ENCODE assay signal across 1 cellular context in genomic region chr2:120262761-120263428, GRCh38.
A peak's percentile ranks its signal among the peaks of the same experiment; 100 is the strongest.
TF ChIP-seq lines count a peak whose summit lies in the region.

No MANE protein-coding gene starts in this region.

TF ChIP-seq in HepG2, 621 proteins besides CTCF, POLR2A, EP300 and RAD21:
- 0 out of 2 replicates have a peak, but pooled peaks have one; percentile 32 for TF ChIP-seq ZNF770 (CRISPR knock-in tag; IDR thresholded peaks at IDR 0.05)
- TF ChIP-seq FOXC1 (CRISPR knock-in tag; IDR thresholded peaks at IDR 0.05; ENCODE audit: borderline replicate concordance): no peak
- TF ChIP-seq BRD4 (CRISPR knock-in tag; IDR thresholded peaks at IDR 0.05): no peak
- TF ChIP-seq, protein P1, sequence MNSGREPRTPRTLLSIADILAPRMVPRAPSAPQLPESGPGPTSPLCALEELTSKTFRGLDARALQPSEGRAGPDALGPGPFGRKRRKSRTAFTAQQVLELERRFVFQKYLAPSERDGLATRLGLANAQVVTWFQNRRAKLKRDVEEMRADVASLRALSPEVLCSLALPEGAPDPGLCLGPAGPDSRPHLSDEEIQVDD (CRISPR knock-in tag; IDR thresholded peaks at IDR 0.05; ENCODE audit: borderline replicate concordance): no peak
- no peak for TF ChIP-seq SALL2 (CRISPR knock-in tag; IDR thresholded peaks at IDR 0.05)
- no peak for TF ChIP-seq SRSF1 (optimal IDR thresholded peaks at IDR 0.05; ENCODE audit: low read depth, low read length)
- TF ChIP-seq ZNF850 (CRISPR knock-in tag; conservative IDR thresholded peaks at IDR 0.05): no peak
